In the genomic region with DNA sequence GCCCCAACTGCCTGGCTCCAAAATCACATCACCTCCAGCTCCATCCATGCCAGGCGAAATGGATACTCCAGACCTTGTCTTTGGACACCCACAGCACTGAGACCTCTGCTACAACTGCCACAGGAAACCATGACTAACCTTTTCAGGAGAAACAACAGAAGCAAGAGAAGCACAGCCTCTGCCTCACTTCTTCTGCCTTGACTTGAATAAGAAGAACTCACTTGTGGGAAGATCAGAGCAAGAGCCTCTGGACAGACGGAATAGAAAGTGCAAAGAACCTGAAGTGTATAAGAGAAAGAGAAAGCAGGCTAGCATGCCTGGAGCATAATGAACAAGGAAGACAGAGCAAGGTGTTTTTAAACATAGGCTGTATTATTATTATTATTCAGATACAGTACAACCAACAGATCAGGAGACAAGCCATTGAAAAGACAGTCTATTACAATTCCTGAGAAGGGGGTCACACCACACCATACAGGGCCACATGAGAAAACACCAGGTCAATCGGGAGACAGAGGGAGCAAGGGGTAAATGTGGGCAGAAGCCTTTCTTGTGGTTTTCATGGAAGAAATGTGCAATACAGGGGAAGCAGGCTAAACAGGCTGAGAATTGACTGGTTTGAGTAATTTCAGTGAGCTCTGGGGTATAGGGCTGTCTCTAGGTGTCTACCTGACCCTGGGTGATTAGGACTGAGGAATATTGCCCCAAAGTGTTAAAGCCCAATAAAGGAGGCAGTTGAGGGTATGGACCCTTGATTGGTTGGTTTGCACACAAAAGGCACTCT, we compare ENCODE assay signal across 17 cellular contexts.
DNase-seq lines count a peak whose midpoint lies in the region; ATAC-seq and TF ChIP-seq lines count a peak whose summit lies in the region.
"Had no signal": no experiment of that assay in that cellular context is flagged by ENCODE, and none has a peak within 500 bp of the region (broad histone marks: within the 10 kb centered on the region; RNA-seq: fewer than 3 reads in every experiment).

No MANE protein-coding gene starts in this region.

- H3K4me3 Mint-ChIP-seq in activated naive CD8-positive, alpha-beta T cell treated with anti-CD3 and anti-CD28 coated beads, Interleukin-2, amount 50 U/mL, for 24 hours, result peak overlapping the region; percentile 41
- H3K4me3 Mint-ChIP-seq: endodermal cell, neural progenitor cell had no signal

- TF ChIP-seq CTCF in NB4 (IDR thresholded peaks at IDR 0.05; ENCODE audit: low read depth, low read length), result no peak

- H3K9me3 Mint-ChIP-seq in activated naive CD8-positive, alpha-beta T cell treated with anti-CD3 and anti-CD28 coated beads, Interleukin-2, amount 50 U/mL, for 24 hours, result no peaks in the 10 kb centered on the region
- H3K9me3 Mint-ChIP-seq: neural progenitor cell had no signal

- peak overlapping the region; percentile 53 for H3K27ac Mint-ChIP-seq in activated naive CD8-positive, alpha-beta T cell treated with anti-CD3 and anti-CD28 coated beads, Interleukin-2, amount 50 U/mL, for 24 hours
- H3K27ac Mint-ChIP-seq: endodermal cell, neural progenitor cell had no signal

- peaks cover 32% of the 10 kb centered on the region for H3K27me3 Mint-ChIP-seq in activated naive CD8-positive, alpha-beta T cell treated with anti-CD3 and anti-CD28 coated beads, Interleukin-2, amount 50 U/mL, for 24 hours

- DNase-seq in AML-193 (lab: John Stamatoyannopoulos, UW) (peak; percentile 23 to 42), CD1c-positive myeloid dendritic cell (ENCODE audit: extremely low spot score) (peak; percentile 27), NB4 (ENCODE audit: low read depth) (peak; percentile 14), NCI-H146 (lab: John Stamatoyannopoulos, UW) (no peak), substantia nigra (lab: John Stamatoyannopoulos, UW) (no peak)
- no peak for DNase-seq in activated naive CD8-positive, alpha-beta T cell treated with anti-CD3 and anti-CD28 coated beads, Interleukin-2, amount 50 U/mL, for 24 hours
- DNase-seq: BE2C, cerebellar nuclear complex, DMS153, endodermal cell, kidney, MM.1S, tibial artery, WERI-Rb-1 had no signal

- no peaks in the 10 kb centered on the region for H3K36me3 Mint-ChIP-seq in activated naive CD8-positive, alpha-beta T cell treated with anti-CD3 and anti-CD28 coated beads, Interleukin-2, amount 50 U/mL, for 24 hours (ENCODE audit: low read depth)
- H3K36me3 Mint-ChIP-seq: neural progenitor cell had no signal

- ATAC-seq in activated naive CD8-positive, alpha-beta T cell treated with anti-CD3 and anti-CD28 coated beads, Interleukin-2, amount 50 U/mL, for 24 hours, result peak; percentile 95
- ATAC-seq in GM21786 (IDR thresholded peaks at IDR 0.05; ENCODE audit: unreplicated experiment), result no peak
- ATAC-seq: HCT116 had no signal

- no peak overlapping the region for H3K27ac ChIP-seq in substantia nigra (ENCODE audit: low read depth, low read length, poor library complexity, severe bottlenecking)
- H3K27ac ChIP-seq: neural progenitor cell, tibial artery, WERI-Rb-1 had no signal

- no peak overlapping the region for H3K4me3 ChIP-seq in NB4 (ENCODE audit: low read depth, low read length)
- H3K4me3 ChIP-seq: neural progenitor cell, tibial artery had no signal

- no peak for TF ChIP-seq POLR2A in NB4 (IDR thresholded peaks at IDR 0.05; ENCODE audit: extremely low read depth, insufficient read length)

- peaks cover 31% of the 10 kb centered on the region for H3K4me1 Mint-ChIP-seq in activated naive CD8-positive, alpha-beta T cell treated with anti-CD3 and anti-CD28 coated beads, Interleukin-2, amount 50 U/mL, for 24 hours
- H3K4me1 Mint-ChIP-seq: neural progenitor cell had no signal

Comparison
In these comparisons a context has a peak if more than half of its experiments do, and no peak if none do; other contexts are left out.
1. DNase-seq: peak in AML-193 (2 of 2), CD1c-positive myeloid dendritic cell (single experiment) and NB4 (single experiment); none in activated naive CD8-positive, alpha-beta T cell treated with anti-CD3 and anti-CD28 coated beads, Interleukin-2, amount 50 U/mL, for 24 hours (single experiment), NCI-H146 (single experiment) and substantia nigra (0 of 49).